In genomic region chr4:7362341-7362740, GRCh38 we compare ENCODE assay signal across 15 cellular contexts.
"Had no signal": no experiment of that assay in that cellular context is flagged by ENCODE, and none has a peak within 500 bp of the region (broad histone marks: within the 10 kb centered on the region; RNA-seq: fewer than 3 reads in every experiment).

No MANE protein-coding gene starts in this region.

- H3K4me3 ChIP-seq: lung, sigmoid colon, skin epidermis, suprapubic skin, tibial artery had no signal

- H3K27ac ChIP-seq: foreskin keratinocyte, skin epidermis, suprapubic skin, tibial artery had no signal

- H3K36me3 ChIP-seq: sigmoid colon, suprapubic skin, tibial artery had no signal

- ATAC-seq: foreskin keratinocyte, left colon, left ventricle myocardium superior had no signal

- DNase-seq: erythroblast; foreskin keratinocyte; immature natural killer cell; left colon; left ventricle myocardium superior; mesenchymal stem cell; midbrain; naive B cell; sigmoid colon; stimulated activated CD4-positive, alpha-beta T cell treated with anti-CD3 and anti-CD28 coated beads, Interleukin-12 subunit alpha, Interleukin-12 subunit beta, amount 100 ng/mL, for 4 hours; stimulated activated naive CD4-positive, alpha-beta T cell treated with Interleukin-2 at 50 U/mL for 16 hours; tibial artery had no signal

- H3K9me3 ChIP-seq: sigmoid colon, suprapubic skin, tibial artery had no signal

- H3K4me1 ChIP-seq: foreskin keratinocyte had no signal
